ENCODE assay signal across 7 cellular contexts in the genomic region with DNA sequence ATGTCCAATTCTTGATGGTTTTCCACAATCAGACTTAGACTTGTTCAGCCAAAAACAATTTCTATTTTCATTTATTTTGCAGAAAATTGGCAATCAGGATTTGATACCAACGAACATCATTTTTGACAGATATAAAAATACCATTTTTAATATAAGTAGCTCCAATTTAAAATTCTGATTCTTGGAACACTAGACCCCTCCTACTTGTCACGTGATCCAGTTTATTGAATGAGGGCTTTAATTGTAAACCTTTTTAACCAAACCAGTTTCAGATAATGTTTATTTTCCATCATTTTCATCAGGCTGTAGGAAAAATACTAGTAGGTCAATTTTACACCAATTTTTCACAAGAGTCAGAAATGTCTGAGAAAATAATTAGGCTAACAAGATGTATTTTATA.
"Had no signal": no experiment of that assay in that cellular context is flagged by ENCODE, and none has a peak within 500 bp of the region (broad histone marks: within the 10 kb centered on the region; RNA-seq: fewer than 3 reads in every experiment).

No MANE protein-coding gene starts in this region.

- DNase-seq: GDM1, GF-D8 had no signal

- FAIRE-seq: G401.6, GM12891, GM12892, GM18507, GM19239 had no signal
